ENCODE assay signal across 1 cellular context in genomic region chr20:1393507-1393882, GRCh38.
TF ChIP-seq lines count a peak whose summit lies in the region.

No MANE protein-coding gene starts in this region.

TF ChIP-seq in HepG2, 621 proteins besides CTCF, POLR2A, EP300 and RAD21 (continued from another document):
- no peak for TF ChIP-seq PREB (CRISPR knock-in tag; IDR thresholded peaks at IDR 0.05)
- no peak for TF ChIP-seq ZNF691 (CRISPR knock-in tag; IDR thresholded peaks at IDR 0.05; ENCODE audit: borderline replicate concordance, low read depth)
- 0 out of 2 replicates have a peak, but pooled peaks have one; percentile 8 for TF ChIP-seq PAX8 (CRISPR knock-in tag; IDR thresholded peaks at IDR 0.05; ENCODE audit: borderline replicate concordance)
- TF ChIP-seq TSC22D2 (CRISPR knock-in tag; IDR thresholded peaks at IDR 0.05; ENCODE audit: borderline replicate concordance): no peak
- peak; percentile 16; the same call in 1 of the 2 replicates for TF ChIP-seq MYPOP (CRISPR knock-in tag; IDR thresholded peaks at IDR 0.05)
- no peak for TF ChIP-seq ARNTL (CRISPR knock-in tag; IDR thresholded peaks at IDR 0.05)
- 0 out of 2 replicates have a peak, but pooled peaks have one; percentile 92 for TF ChIP-seq FOXO4 (CRISPR knock-in tag; conservative IDR thresholded peaks at IDR 0.05)
- no peak for TF ChIP-seq CSRNP2 (CRISPR knock-in tag; conservative IDR thresholded peaks at IDR 0.05; ENCODE audit: low read depth)
- no peak for TF ChIP-seq THYN1 (CRISPR knock-in tag; IDR thresholded peaks at IDR 0.05; ENCODE audit: borderline replicate concordance, low read depth)
- TF ChIP-seq CREB3 (CRISPR knock-in tag; IDR thresholded peaks at IDR 0.05): no peak
- TF ChIP-seq HMG20A (CRISPR knock-in tag; IDR thresholded peaks at IDR 0.05; ENCODE audit: borderline replicate concordance): no peak
- 0 out of 2 replicates have a peak, but pooled peaks have one; percentile 20 for TF ChIP-seq NCOA1 (CRISPR knock-in tag; IDR thresholded peaks at IDR 0.05)
- TF ChIP-seq IRF1 (CRISPR knock-in tag; IDR thresholded peaks at IDR 0.05; ENCODE audit: low read depth): no peak
- no peak for TF ChIP-seq ZNF766 (CRISPR knock-in tag; IDR thresholded peaks at IDR 0.05; ENCODE audit: borderline replicate concordance)
- no peak for TF ChIP-seq E2F2 (CRISPR knock-in tag; IDR thresholded peaks at IDR 0.05; ENCODE audit: borderline replicate concordance)
- TF ChIP-seq NFATC3 (CRISPR knock-in tag; IDR thresholded peaks at IDR 0.05): 0 out of 2 replicates have a peak, but pooled peaks have one; percentile 41
- TF ChIP-seq ZMAT3 (CRISPR knock-in tag; conservative IDR thresholded peaks at IDR 0.05): no peak
- TF ChIP-seq FOSL2 (CRISPR knock-in tag; IDR thresholded peaks at IDR 0.05): no peak
- TF ChIP-seq ZBTB10 (CRISPR knock-in tag; IDR thresholded peaks at IDR 0.05; ENCODE audit: borderline replicate concordance): 0 out of 2 replicates have a peak, but pooled peaks have one; percentile 43
- no peak for TF ChIP-seq ZBTB25 (CRISPR knock-in tag; IDR thresholded peaks at IDR 0.05)
- no peak for TF ChIP-seq KAT8 (CRISPR knock-in tag; IDR thresholded peaks at IDR 0.05)
- peak; percentile 5; the same call in 1 of the 2 replicates for TF ChIP-seq ZNF414 (CRISPR knock-in tag; IDR thresholded peaks at IDR 0.05)
- TF ChIP-seq ZNF724P (CRISPR knock-in tag; IDR thresholded peaks at IDR 0.05; ENCODE audit: borderline replicate concordance): no peak; the same call in 1 of the 2 replicates
- TF ChIP-seq ZBED4 (CRISPR knock-in tag; IDR thresholded peaks at IDR 0.05; ENCODE audit: borderline replicate concordance): no peak
- TF ChIP-seq ATRX (CRISPR knock-in tag; IDR thresholded peaks at IDR 0.05; ENCODE audit: borderline replicate concordance): no peak
- TF ChIP-seq ZNF7 (CRISPR knock-in tag; IDR thresholded peaks at IDR 0.05): no peak
- TF ChIP-seq ZNF552 (CRISPR knock-in tag; IDR thresholded peaks at IDR 0.05; ENCODE audit: borderline replicate concordance): no peak
- TF ChIP-seq TRIM22 (IDR thresholded peaks at IDR 0.05): no peak
- no peak for TF ChIP-seq THAP9 (CRISPR knock-in tag; IDR thresholded peaks at IDR 0.05; ENCODE audit: borderline replicate concordance)
